In the genomic region with DNA sequence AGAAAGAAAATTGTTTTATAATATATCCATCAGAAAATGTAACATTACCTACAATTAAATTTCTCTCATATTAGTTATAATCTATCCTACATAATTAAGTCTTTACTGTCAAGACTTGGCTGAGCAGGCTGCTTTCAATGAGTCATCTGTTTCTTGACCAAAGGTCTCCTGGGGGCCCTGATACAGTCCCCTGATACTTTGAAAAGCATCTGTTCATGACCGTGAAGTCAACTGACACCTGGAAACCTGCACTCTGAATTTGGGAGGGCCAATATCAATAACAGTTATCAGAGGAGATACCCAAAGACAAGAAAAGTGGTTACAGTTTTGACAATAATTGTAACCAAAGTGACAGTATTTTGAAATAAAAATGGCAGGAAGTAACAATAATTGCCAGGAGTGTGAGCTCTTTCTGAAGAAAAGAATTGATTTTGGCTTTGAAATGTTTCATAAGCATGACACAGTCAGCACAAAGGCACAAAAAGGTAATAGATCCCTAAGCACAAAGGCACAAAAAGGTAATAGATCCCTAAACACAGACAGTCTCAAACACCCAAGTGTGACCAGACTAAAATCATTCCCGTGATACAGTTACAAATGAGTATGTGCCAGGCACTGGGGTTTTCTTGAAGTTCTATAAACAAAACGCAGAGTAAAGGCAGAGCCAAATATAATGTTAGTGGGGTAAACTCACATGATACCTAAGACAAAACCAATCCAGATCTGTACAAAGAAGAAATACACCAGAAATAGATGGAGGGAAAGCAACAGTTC, we compare ENCODE assay signal across 15 cellular contexts.
DNase-seq lines count a peak whose midpoint lies in the region; ATAC-seq and TF ChIP-seq lines count a peak whose summit lies in the region.
"Had no signal": no experiment of that assay in that cellular context is flagged by ENCODE, and none has a peak within 500 bp of the region (broad histone marks: within the 10 kb centered on the region; RNA-seq: fewer than 3 reads in every experiment).

No MANE protein-coding gene starts in this region.

- no peaks in the 10 kb centered on the region for H3K36me3 Mint-ChIP-seq in progenitor cell of endocrine pancreas (ENCODE audit: insufficient read depth)

- H3K4me1 Mint-ChIP-seq in progenitor cell of endocrine pancreas (ENCODE audit: low read depth): no peaks in the 10 kb centered on the region

- H3K4me3 Mint-ChIP-seq in progenitor cell of endocrine pancreas (ENCODE audit: low read depth): no peak overlapping the region

- no peak for TF ChIP-seq CTCF in progenitor cell of endocrine pancreas (IDR thresholded peaks at IDR 0.05; ENCODE audit: unreplicated experiment)

- H3K27ac Mint-ChIP-seq in progenitor cell of endocrine pancreas: peak overlapping the region; percentile 67

- H3K27me3 Mint-ChIP-seq in progenitor cell of endocrine pancreas: no peaks in the 10 kb centered on the region

- peak; percentile 64 for ATAC-seq in HG02642 (IDR thresholded peaks at IDR 0.05; ENCODE audit: poor library complexity, unreplicated experiment)
- ATAC-seq in HG03432 (IDR thresholded peaks at IDR 0.05; ENCODE audit: unreplicated experiment): peak; percentile 83

- H3K9me3 Mint-ChIP-seq in progenitor cell of endocrine pancreas (ENCODE audit: low read depth): no peaks in the 10 kb centered on the region

- DNase-seq in DMS 273 (lab: John Stamatoyannopoulos, UW; ENCODE audit: unreplicated experiment): peak; percentile 27
- DNase-seq in DMS 273 treated with DMSO at 0.1 percent for 48 hours (lab: John Stamatoyannopoulos, UW): no peak
- no peak for DNase-seq in progenitor cell of endocrine pancreas (ENCODE audit: low spot score, unreplicated experiment)
- DNase-seq in effector CD4-positive, alpha-beta T cell: no peak
- no peak for DNase-seq in activated T-cell treated with anti-CD3 and anti-CD28 coated beads, Interleukin-2, amount 50 U/mL, for 48 hours
- no peak for DNase-seq in NCI-H345 treated with DMSO at 0.1 percent for 48 hours (lab: John Stamatoyannopoulos, UW; ENCODE audit: unreplicated experiment)
- DNase-seq: activated CD4-positive, alpha-beta T cell treated with anti-CD3 and anti-CD28 coated beads, Interleukin-2, amount 50 U/mL, for 1 hour; activated naive CD4-positive, alpha-beta T cell treated with anti-CD3 and anti-CD28 coated beads, Interleukin-2, amount 50 U/mL, for 16 hours; colonic mucosa; DMS153; left ventricle myocardium inferior; NCI-H446 treated with DMSO at 0.1 percent for 48 hours; occipital lobe had no signal
